32 cellular contexts compared by ENCODE assay signal in genomic region chr5:106254784-106255183, GRCh38.
"Had no signal": no experiment of that assay in that cellular context is flagged by ENCODE, and none has a peak within 500 bp of the region (broad histone marks: within the 10 kb centered on the region; RNA-seq: fewer than 3 reads in every experiment).

No MANE protein-coding gene starts in this region.

- H3K4me3 Mint-ChIP-seq: activated CD4-positive, alpha-beta memory T cell treated with anti-CD3 and anti-CD28 coated beads for 36 hours; activated naive CD4-positive, alpha-beta T cell treated with anti-CD3 and anti-CD28 coated beads, Interleukin-2, amount 50 U/mL, for 24 hours; central memory CD8-positive, alpha-beta T cell; natural killer cell; neural progenitor cell; stimulated activated memory B cell treated with anti-CD40 and anti-IgM and Interleukin-4, amounts not matched to agents 10 μg/mL and 1 μg/mL and 100 μg/mL, for 72 hours had no signal

- H3K27ac ChIP-seq: breast epithelium, epithelial cell of prostate, esophagus squamous epithelium, heart right ventricle, left lung, lower lobe of right lung, neural progenitor cell, parathyroid adenoma, psoas muscle, sigmoid colon, stomach, thyroid gland, upper lobe of left lung, vagina, VCaP had no signal

- H3K36me3 ChIP-seq: breast epithelium, esophagus squamous epithelium, heart right ventricle, left lung, lower lobe of right lung, neural progenitor cell, sigmoid colon, stomach, thyroid gland, upper lobe of left lung, vagina had no signal

- DNase-seq: activated CD4-positive, alpha-beta memory T cell treated with anti-CD3 and anti-CD28 coated beads for 36 hours; activated CD4-positive, alpha-beta T cell treated with anti-CD3 and anti-CD28 coated beads for 48 hours; activated T-cell treated with anti-CD3 and anti-CD28 coated beads, Interleukin-2, amount 50 U/mL, for 48 hours; dermis blood vessel endothelial cell; effector CD4-positive, alpha-beta T cell; esophagus squamous epithelium; foreskin melanocyte; heart right ventricle; lower lobe of right lung; mesenchymal stem cell; natural killer cell; occipital lobe; psoas muscle; sigmoid colon; small intestine; stimulated activated CD4-positive, alpha-beta T cell treated with anti-CD3 and anti-CD28 coated beads, Interleukin-4, amount 100 ng/mL, for 4 hours; stimulated activated CD8-positive, alpha-beta memory T cell treated with anti-CD3 and anti-CD28 coated beads, Interleukin-4, amount 100 ng/mL, for 48 hours; stomach; thyroid gland; upper lobe of left lung had no signal

- H2AFZ ChIP-seq: neural progenitor cell, parathyroid adenoma had no signal

- H3K79me2 ChIP-seq: parathyroid adenoma had no signal

- H3K36me3 Mint-ChIP-seq: activated CD4-positive, alpha-beta memory T cell treated with anti-CD3 and anti-CD28 coated beads for 36 hours; activated naive CD4-positive, alpha-beta T cell treated with anti-CD3 and anti-CD28 coated beads, Interleukin-2, amount 50 U/mL, for 24 hours; natural killer cell; neural progenitor cell; stimulated activated memory B cell treated with anti-CD40 and anti-IgM and Interleukin-4, amounts not matched to agents 10 μg/mL and 1 μg/mL and 100 μg/mL, for 72 hours had no signal

- H3K4me2 ChIP-seq: neural progenitor cell had no signal

- H3K27me3 Mint-ChIP-seq: activated CD4-positive, alpha-beta memory T cell treated with anti-CD3 and anti-CD28 coated beads for 36 hours; activated naive CD4-positive, alpha-beta T cell treated with anti-CD3 and anti-CD28 coated beads, Interleukin-2, amount 50 U/mL, for 24 hours; central memory CD8-positive, alpha-beta T cell; stimulated activated memory B cell treated with anti-CD40 and anti-IgM and Interleukin-4, amounts not matched to agents 10 μg/mL and 1 μg/mL and 100 μg/mL, for 72 hours had no signal

- ATAC-seq: activated CD4-positive, CD25-positive, alpha-beta regulatory T cell treated with anti-CD3 and anti-CD28 coated beads, Interleukin-2, amount 50 U/mL, for 24 hours; heart right ventricle; left lung; lower lobe of right lung; natural killer cell; psoas muscle; stimulated activated memory B cell treated with anti-CD40 and anti-IgM and Interleukin-4, amounts not matched to agents 10 μg/mL and 1 μg/mL and 100 μg/mL, for 72 hours had no signal

- H3K9me3 Mint-ChIP-seq: activated naive CD4-positive, alpha-beta T cell treated with anti-CD3 and anti-CD28 coated beads, Interleukin-2, amount 50 U/mL, for 24 hours; central memory CD8-positive, alpha-beta T cell; neural progenitor cell had no signal

- H3K27me3 ChIP-seq: breast epithelium, esophagus squamous epithelium, heart right ventricle, left lung, neural progenitor cell, sigmoid colon, stomach, thyroid gland, upper lobe of left lung, vagina had no signal

- H3K27ac Mint-ChIP-seq: activated CD4-positive, alpha-beta memory T cell treated with anti-CD3 and anti-CD28 coated beads for 36 hours; activated naive CD4-positive, alpha-beta T cell treated with anti-CD3 and anti-CD28 coated beads, Interleukin-2, amount 50 U/mL, for 24 hours; activated T-helper 2 cell treated with anti-CD3 and anti-CD28 coated beads, Interferon-gamma antibody, Interleukin-2, Interleukin-4, amounts not matched to agents 10 μg/mL and 5 μg/mL and 100 μg/mL, durations not matched to agents 14 hours and 24 hours and 36 hours; natural killer cell; neural progenitor cell; stimulated activated memory B cell treated with anti-CD40 and anti-IgM and Interleukin-4, amounts not matched to agents 10 μg/mL and 1 μg/mL and 100 μg/mL, for 72 hours had no signal

- H3K4me3 ChIP-seq: breast epithelium, esophagus squamous epithelium, heart right ventricle, left lung, lower lobe of right lung, neural progenitor cell, psoas muscle, sigmoid colon, stomach, thyroid gland, upper lobe of left lung, vagina had no signal

- H3K4me1 Mint-ChIP-seq: activated naive CD4-positive, alpha-beta T cell treated with anti-CD3 and anti-CD28 coated beads, Interleukin-2, amount 50 U/mL, for 24 hours; central memory CD8-positive, alpha-beta T cell; natural killer cell; neural progenitor cell; stimulated activated memory B cell treated with anti-CD40 and anti-IgM and Interleukin-4, amounts not matched to agents 10 μg/mL and 1 μg/mL and 100 μg/mL, for 72 hours had no signal

- H3K4me1 ChIP-seq: breast epithelium, esophagus squamous epithelium, heart right ventricle, left lung, lower lobe of right lung, neural progenitor cell, parathyroid adenoma, psoas muscle, sigmoid colon, stomach, thyroid gland, upper lobe of left lung, vagina had no signal
